11 cellular contexts compared by ENCODE assay signal in genomic region chr20:19211252-19211651, GRCh38. TPM values are rescaled to one million over a fixed set of nuclear protein-coding genes. Genes with fewer than 3 reads are reported as not detected.
DNase-seq lines count a peak whose midpoint lies in the region; ATAC-seq and TF ChIP-seq lines count a peak whose summit lies in the region.
"Had no signal": no experiment of that assay in that cellular context is flagged by ENCODE, and none has a peak within 500 bp of the region (broad histone marks: within the 10 kb centered on the region; RNA-seq: fewer than 3 reads in every experiment).

No MANE protein-coding gene starts in this region.

- H3K9ac ChIP-seq in mammary epithelial cell (ENCODE audit: insufficient read depth, low read length) = no peak overlapping the region
- H3K9ac ChIP-seq in neural progenitor cell = no peak overlapping the region

- H3K27me3 Mint-ChIP-seq in MCF 10A (ENCODE audit: insufficient read depth, unreplicated experiment) (peaks cover 34% of the 10 kb centered on the region), neural progenitor cell (ENCODE audit: insufficient read depth, low read depth) (peaks cover 20% of the 10 kb centered on the region)

- H3K9me3 ChIP-seq in mammary epithelial cell (replicated peaks; ENCODE audit: insufficient read depth, low read length) = no peaks in the 10 kb centered on the region
- H3K9me3 ChIP-seq in esophagus squamous epithelium = no peaks in the 10 kb centered on the region
- no peaks in the 10 kb centered on the region for H3K9me3 ChIP-seq in neural progenitor cell (ENCODE audit: low read depth)
- H3K9me3 ChIP-seq in vagina = no peaks in the 10 kb centered on the region
- H3K9me3 ChIP-seq in right lobe of liver = no peaks in the 10 kb centered on the region

- H3K36me3 ChIP-seq in mammary epithelial cell (ENCODE audit: insufficient read depth, low read length) (no peaks in the 10 kb centered on the region), esophagus squamous epithelium (no peaks in the 10 kb centered on the region), neural progenitor cell (no peaks in the 10 kb centered on the region), vagina (no peaks in the 10 kb centered on the region), right lobe of liver (no peaks in the 10 kb centered on the region)

- POLR2A ChIA-PET in MCF 10A (lab: Yijun Ruan, JAX) = no interaction called here

- dilution Hi-C loops in mammary epithelial cell (cut with HindIII; ENCODE audit: low sequenced_read_pairs) = no loop called here

- no peaks in the 10 kb centered on the region for H3F3A ChIP-seq in neural progenitor cell (ENCODE audit: low read depth)

- intact Hi-C loops in MCF 10A (cut with micrococcal nuclease) = no loop called here
- intact Hi-C loops in mammary epithelial cell (cut with micrococcal nuclease) = no loop called here
- intact Hi-C loops in esophagus squamous epithelium (cut with DNase I) = no loop called here
- intact Hi-C loops in vagina (cut with DNase I) = no loop called here
- intact Hi-C loops in right lobe of liver (cut with DNase I) = loop anchor here in 1 of 2 donors (10.0 kb wide), 1 partner anchor 364 kb away; no protein-coding TSS in a partner anchor

- no peak overlapping the region for H3K27ac ChIP-seq in mammary epithelial cell (ENCODE audit: insufficient read depth, low read depth, low read length)
- H3K27ac ChIP-seq in esophagus squamous epithelium = peak overlapping the region in 3 of 4 donors; percentile 68 to 87 (median 81)
- H3K27ac ChIP-seq in neural progenitor cell = no peak overlapping the region
- H3K27ac ChIP-seq in vagina = peak overlapping the region; percentile 84
- no peak overlapping the region for H3K27ac ChIP-seq in right lobe of liver

- H3K4me3 Mint-ChIP-seq in MCF 10A (ENCODE audit: unreplicated experiment) (peak overlapping the region; percentile 20), neural progenitor cell (peak overlapping the region; percentile 82)

- in situ Hi-C loops in mammary epithelial cell (cut with MboI; ENCODE audit: low sequenced_read_pairs in 2 of 2) = loop anchor here in 1 of 2 donors (25.0 kb wide), 1 partner anchor 574 kb away; no protein-coding TSS in a partner anchor

- H3K4me1 ChIP-seq in mammary epithelial cell (ENCODE audit: insufficient read depth, low read length) = peaks cover 2% of the 10 kb centered on the region
- peaks cover 0 to 52% (median 12%) of the 10 kb centered on the region in 3 donors for H3K4me1 ChIP-seq in esophagus squamous epithelium
- no peaks in the 10 kb centered on the region for H3K4me1 ChIP-seq in neural progenitor cell
- peaks cover 40% of the 10 kb centered on the region for H3K4me1 ChIP-seq in vagina
- no peaks in the 10 kb centered on the region for H3K4me1 ChIP-seq in right lobe of liver

- H3K4me3 ChIP-seq in mammary epithelial cell (replicated peaks in 1 of 3; ENCODE audit: insufficient read depth in 1 of 3, low read depth in 2 of 3, low read length in 3 of 3) (no peak overlapping the region), esophagus squamous epithelium (peak overlapping the region; percentile 57 to 79 (median 64)), neural progenitor cell (peak overlapping the region; percentile 65), vagina (peak overlapping the region; percentile 66 to 67), right lobe of liver (no peak overlapping the region)

- no peak overlapping the region for H3K4me2 ChIP-seq in mammary epithelial cell (ENCODE audit: insufficient read depth, low read depth, low read length)
- H3K4me2 ChIP-seq in neural progenitor cell = no peak overlapping the region

- peaks cover 32% of the 10 kb centered on the region for H3K27me3 ChIP-seq in mammary epithelial cell (ENCODE audit: insufficient read depth, low read length)
- peaks cover 0 to 43% (median 0%) of the 10 kb centered on the region in 4 donors for H3K27me3 ChIP-seq in esophagus squamous epithelium
- H3K27me3 ChIP-seq in neural progenitor cell = peaks cover 60% of the 10 kb centered on the region
- H3K27me3 ChIP-seq in vagina = no peaks in the 10 kb centered on the region
- H3K27me3 ChIP-seq in right lobe of liver = peaks cover 0 to 8% of the 10 kb centered on the region in 2 donors

- H3K4me1 Mint-ChIP-seq in MCF 10A (ENCODE audit: insufficient read depth, unreplicated experiment) (no peaks in the 10 kb centered on the region), neural progenitor cell (no peaks in the 10 kb centered on the region)

- TF ChIP-seq POLR2A in esophagus squamous epithelium (IDR thresholded peaks at IDR 0.05) = no peak
- TF ChIP-seq POLR2A in vagina (IDR thresholded peaks at IDR 0.05) = no peak
- TF ChIP-seq POLR2A in right lobe of liver (IDR thresholded peaks at IDR 0.05) = no peak

- H3K27ac Mint-ChIP-seq in MCF 10A (ENCODE audit: low read depth, unreplicated experiment) = no peak overlapping the region
- peak overlapping the region; percentile 82 for H3K27ac Mint-ChIP-seq in neural progenitor cell
- H3K27ac Mint-ChIP-seq: effector memory CD8-positive, alpha-beta T cell had no signal

- TF ChIP-seq CTCF in MCF 10A (IDR thresholded peaks at IDR 0.05; ENCODE audit: unreplicated experiment) (no peak), mammary epithelial cell (conservative IDR thresholded peaks at IDR 0.05 in 1 of 2, IDR thresholded peaks at IDR 0.05 in 1 of 2; ENCODE audit: extremely low read depth in 1 of 2, insufficient read depth in 1 of 2, low read depth in 1 of 2, low read length in 2 of 2) (no peak), esophagus squamous epithelium (IDR thresholded peaks at IDR 0.05) (no peak), neural progenitor cell (IDR thresholded peaks at IDR 0.05) (no peak), vagina (IDR thresholded peaks at IDR 0.05) (no peak), right lobe of liver (IDR thresholded peaks at IDR 0.05) (no peak)

- no TSS peak for BruUV-seq in MCF 10A (replicated peaks; lab: Mats Ljungman, UMichigan)
- BruUV-seq in mammary epithelial cell (replicated peaks; lab: Mats Ljungman, UMichigan) = no TSS peak

- ATAC-seq in right lobe of liver (no peak), HG02852 (IDR thresholded peaks at IDR 0.05; ENCODE audit: unreplicated experiment) (no peak)
- ATAC-seq: effector memory CD8-positive, alpha-beta T cell; SK-N-SH treated with all-trans-retinoic acid at 6 μM for 48 hours had no signal

- WGBS in mammary epithelial cell (ENCODE audit: low coverage, missing lambda C conversion rate) = 0% methylated on average over 2 of the region's 5 CpGs
- 0 to 41% methylated on average over 1 to 3 of the region's 5 CpGs for WGBS in esophagus squamous epithelium, 2 donors
- no CpG with 5 or more reads among the region's 5 CpGs for WGBS in right lobe of liver (ENCODE audit: insufficient coverage, low coverage, low lambda C conversion rate, missing lambda C conversion rate)

- no peaks in the 10 kb centered on the region for H3K9me3 Mint-ChIP-seq in MCF 10A (ENCODE audit: unreplicated experiment)
- no peaks in the 10 kb centered on the region for H3K9me3 Mint-ChIP-seq in neural progenitor cell
- H3K9me3 Mint-ChIP-seq: effector memory CD8-positive, alpha-beta T cell had no signal

- CTCF ChIA-PET in MCF 10A (lab: Yijun Ruan, JAX) = no interaction called here
- CTCF ChIA-PET in mammary epithelial cell (lab: Charles Lee; ENCODE audit: low non-redundant PET) = no interaction called here

- H4K20me1 ChIP-seq in mammary epithelial cell (ENCODE audit: insufficient read depth, low read length) = no peaks in the 10 kb centered on the region
- H4K20me1 ChIP-seq in neural progenitor cell (ENCODE audit: low read depth) = no peaks in the 10 kb centered on the region

- no peaks in the 10 kb centered on the region for H3K36me3 Mint-ChIP-seq in MCF 10A (ENCODE audit: insufficient read depth, unreplicated experiment)
- H3K36me3 Mint-ChIP-seq in neural progenitor cell = no peaks in the 10 kb centered on the region

- H2AFZ ChIP-seq in mammary epithelial cell (ENCODE audit: low read depth, low read length) (no peak overlapping the region), neural progenitor cell (replicated peaks) (peak overlapping the region; percentile 89)

- DNase-seq in MCF 10A (ENCODE audit: unreplicated experiment) (no peak), mammary epithelial cell (no peak), esophagus squamous epithelium (lab: John Stamatoyannopoulos, UW) (no peak), neural progenitor cell (ENCODE audit: low spot score) (no peak), vagina (ENCODE audit: extremely low spot score in 2 of 2) (no peak), right lobe of liver (no peak)
- DNase-seq in stimulated activated naive CD4-positive, alpha-beta T cell (lab: John Stamatoyannopoulos, UW) = no peak
- DNase-seq: activated T-cell treated with anti-CD3 and anti-CD28 coated beads for 4 hours; effector memory CD8-positive, alpha-beta T cell had no signal

- no peaks in the 10 kb centered on the region for H3K79me2 ChIP-seq in mammary epithelial cell (ENCODE audit: insufficient read depth, low read length)
- H3K79me2 ChIP-seq in neural progenitor cell (ENCODE audit: low read depth) = no peaks in the 10 kb centered on the region

RNA-seq across cellular contexts. Expression of gene SLC24A3, which starts 1.2 kb away (rescaled TPM):
- total RNA-seq in MCF 10A (2022) = not detected in 2 replicates
- total RNA-seq in mammary epithelial cell = under 1 TPM in 1 of 2 donors, not detected in 1; 0.17 TPM
- polyA plus RNA-seq in mammary epithelial cell = not detected
- polyA minus RNA-seq in mammary epithelial cell = not detected
- total RNA-seq in esophagus squamous epithelium = 1 to 10 TPM; 3.0 to 8.2 (median 6.1) TPM
- total RNA-seq in neural progenitor cell (ENCODE audit: low replicate concordance) = 0.21 and 0.31 TPM in 2 replicates
- total RNA-seq in vagina = 12.3 TPM
- under 1 TPM; 0.06 to 0.49 (median 0.27) TPM for total RNA-seq in right lobe of liver

Comparison
In these comparisons a context has a peak if more than half of its experiments do, and no peak if none do; other contexts are left out.
1. H3K27ac ChIP-seq: peak in esophagus squamous epithelium (3 of 4) and vagina (single experiment); none in mammary epithelial cell (single experiment), neural progenitor cell (single experiment) and right lobe of liver (0 of 3).
2. H3K4me3 ChIP-seq: peak in esophagus squamous epithelium (4 of 4), neural progenitor cell (single experiment) and vagina (2 of 2); none in mammary epithelial cell (0 of 3) and right lobe of liver (0 of 3).